2 cellular contexts compared by ENCODE assay signal in the genomic region with DNA sequence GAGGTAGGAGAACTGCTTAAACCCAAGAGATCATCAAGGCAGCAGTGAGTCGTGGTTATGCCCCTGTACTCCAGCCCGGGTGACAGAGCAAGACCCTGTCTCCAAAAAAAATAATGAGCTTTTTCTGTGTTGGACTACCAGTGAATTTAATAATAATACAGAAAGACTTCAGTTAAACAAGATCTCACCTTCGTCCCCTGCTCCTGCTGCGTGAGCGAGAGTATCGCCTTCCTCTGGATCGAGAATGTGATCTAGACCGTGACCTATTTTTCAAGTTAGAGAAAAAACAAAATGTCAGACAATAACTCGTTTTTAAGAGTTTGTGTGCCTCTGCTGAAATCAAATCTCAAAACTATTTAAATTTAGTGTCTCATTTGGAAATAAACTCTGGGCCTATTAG.
TF ChIP-seq lines count a peak whose summit lies in the region.

No MANE protein-coding gene starts in this region.

TF ChIP-seq in SK-N-SH, 30 proteins besides CTCF, POLR2A, EP300 and RAD21 (continued from another document):
- TF ChIP-seq, protein P1, sequence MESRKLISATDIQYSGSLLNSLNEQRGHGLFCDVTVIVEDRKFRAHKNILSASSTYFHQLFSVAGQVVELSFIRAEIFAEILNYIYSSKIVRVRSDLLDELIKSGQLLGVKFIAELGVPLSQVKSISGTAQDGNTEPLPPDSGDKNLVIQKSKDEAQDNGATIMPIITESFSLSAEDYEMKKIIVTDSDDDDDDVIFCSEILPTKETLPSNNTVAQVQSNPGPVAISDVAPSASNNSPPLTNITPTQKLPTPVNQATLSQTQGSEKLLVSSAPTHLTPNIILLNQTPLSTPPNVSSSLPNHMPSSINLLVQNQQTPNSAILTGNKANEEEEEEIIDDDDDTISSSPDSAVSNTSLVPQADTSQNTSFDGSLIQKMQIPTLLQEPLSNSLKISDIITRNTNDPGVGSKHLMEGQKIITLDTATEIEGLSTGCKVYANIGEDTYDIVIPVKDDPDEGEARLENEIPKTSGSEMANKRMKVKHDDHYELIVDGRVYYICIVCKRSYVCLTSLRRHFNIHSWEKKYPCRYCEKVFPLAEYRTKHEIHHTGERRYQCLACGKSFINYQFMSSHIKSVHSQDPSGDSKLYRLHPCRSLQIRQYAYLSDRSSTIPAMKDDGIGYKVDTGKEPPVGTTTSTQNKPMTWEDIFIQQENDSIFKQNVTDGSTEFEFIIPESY (IDR thresholded peaks at IDR 0.05; ENCODE audit: borderline replicate concordance, low read depth), result no peak
- TF ChIP-seq JUND (IDR thresholded peaks at IDR 0.05) (no peak), FOSL2 (IDR thresholded peaks at IDR 0.05; ENCODE audit: borderline replicate concordance, low read depth) (no peak), YY1 (IDR thresholded peaks at IDR 0.05; ENCODE audit: low read depth) (no peak), TAF1 (IDR thresholded peaks at IDR 0.05; ENCODE audit: borderline replicate concordance, low read depth, low read length) (no peak)
- TF ChIP-seq, protein P2, sequence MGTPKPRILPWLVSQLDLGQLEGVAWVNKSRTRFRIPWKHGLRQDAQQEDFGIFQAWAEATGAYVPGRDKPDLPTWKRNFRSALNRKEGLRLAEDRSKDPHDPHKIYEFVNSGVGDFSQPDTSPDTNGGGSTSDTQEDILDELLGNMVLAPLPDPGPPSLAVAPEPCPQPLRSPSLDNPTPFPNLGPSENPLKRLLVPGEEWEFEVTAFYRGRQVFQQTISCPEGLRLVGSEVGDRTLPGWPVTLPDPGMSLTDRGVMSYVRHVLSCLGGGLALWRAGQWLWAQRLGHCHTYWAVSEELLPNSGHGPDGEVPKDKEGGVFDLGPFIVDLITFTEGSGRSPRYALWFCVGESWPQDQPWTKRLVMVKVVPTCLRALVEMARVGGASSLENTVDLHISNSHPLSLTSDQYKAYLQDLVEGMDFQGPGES (IDR thresholded peaks at IDR 0.05; ENCODE audit: low read depth, low read length), result no peak

TF ChIP-seq in SK-N-SH treated with all-trans-retinoic acid at 6 μM for 48 hours, 23 proteins besides CTCF, POLR2A, EP300 and RAD21 (continued from another document):
- TF ChIP-seq, protein P3, sequence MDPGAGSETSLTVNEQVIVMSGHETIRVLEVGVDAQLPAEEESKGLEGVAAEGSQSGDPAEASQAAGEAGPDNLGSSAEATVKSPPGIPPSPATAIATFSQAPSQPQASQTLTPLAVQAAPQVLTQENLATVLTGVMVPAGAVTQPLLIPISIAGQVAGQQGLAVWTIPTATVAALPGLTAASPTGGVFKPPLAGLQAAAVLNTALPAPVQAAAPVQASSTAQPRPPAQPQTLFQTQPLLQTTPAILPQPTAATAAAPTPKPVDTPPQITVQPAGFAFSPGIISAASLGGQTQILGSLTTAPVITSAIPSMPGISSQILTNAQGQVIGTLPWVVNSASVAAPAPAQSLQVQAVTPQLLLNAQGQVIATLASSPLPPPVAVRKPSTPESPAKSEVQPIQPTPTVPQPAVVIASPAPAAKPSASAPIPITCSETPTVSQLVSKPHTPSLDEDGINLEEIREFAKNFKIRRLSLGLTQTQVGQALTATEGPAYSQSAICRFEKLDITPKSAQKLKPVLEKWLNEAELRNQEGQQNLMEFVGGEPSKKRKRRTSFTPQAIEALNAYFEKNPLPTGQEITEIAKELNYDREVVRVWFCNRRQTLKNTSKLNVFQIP (CRISPR knock-in tag; IDR thresholded peaks at IDR 0.05; ENCODE audit: borderline replicate concordance, low read depth), result no peak
- no peak for TF ChIP-seq PPARA (CRISPR knock-in tag; IDR thresholded peaks at IDR 0.05; ENCODE audit: borderline replicate concordance)
